27 cellular contexts compared by ENCODE assay signal in genomic region chr20:3741846-3742458, GRCh38. TPM values are rescaled to one million over a fixed set of nuclear protein-coding genes. Genes with fewer than 3 reads are reported as not detected.
DNase-seq lines count a peak whose midpoint lies in the region; ATAC-seq, FAIRE-seq and TF ChIP-seq lines count a peak whose summit lies in the region.
"Had no signal": no experiment of that assay in that cellular context is flagged by ENCODE, and none has a peak within 500 bp of the region (broad histone marks: within the 10 kb centered on the region; RNA-seq: fewer than 3 reads in every experiment).

No MANE protein-coding gene starts in this region.

- H3K14ac ChIP-seq in H1 (ENCODE audit: insufficient read length) = no peak overlapping the region
- H3K14ac ChIP-seq in neuronal stem cell (ENCODE audit: low read length) = no peak overlapping the region

- no peaks in the 10 kb centered on the region for H3K27me3 ChIP-seq in SK-N-SH (ENCODE audit: insufficient read depth)
- H3K27me3 ChIP-seq in H1 (replicated peaks in 1 of 4; ENCODE audit: control insufficient read depth in 3 of 4, extremely low read depth in 1 of 4, insufficient read depth in 3 of 4, low read length in 3 of 4) = peaks cover 0 to 6% (median 5%) of the 10 kb centered on the region in 4 experiments; a peak in 3 of 7 replicates
- peaks cover 2 to 27% (median 23%) of the 10 kb centered on the region in 3 experiments for H3K27me3 ChIP-seq in neuronal stem cell (ENCODE audit: control insufficient read depth in 3 of 3, insufficient read depth in 3 of 3, low read depth in 1 of 3, low read length in 3 of 3)
- H3K27me3 ChIP-seq: SJCRH30 had no signal

- H3F3A ChIP-seq in SK-N-SH (replicated peaks; ENCODE audit: insufficient read depth) = no peaks in the 10 kb centered on the region

- no peak overlapping the region for H3K4me2 ChIP-seq in SK-N-SH
- H3K4me2 ChIP-seq in H1 (ENCODE audit: insufficient read depth in 1 of 2, low read depth in 2 of 2, low read length in 2 of 2) = no peak overlapping the region
- no peak overlapping the region for H3K4me2 ChIP-seq in neuronal stem cell (ENCODE audit: insufficient read depth, low read length, poor library complexity, severe bottlenecking)
- H3K4me2 ChIP-seq: BLaER1, GM23338 had no signal

- no peak overlapping the region for H2BK120ac ChIP-seq in H1 (replicated peaks; ENCODE audit: low read depth, low read length)
- no peak overlapping the region for H2BK120ac ChIP-seq in neuronal stem cell (ENCODE audit: low read depth, low read length)

- H3K4me3 ChIP-seq in SK-N-SH (ENCODE audit: low read depth in 2 of 2, low read length in 1 of 2) (no peak overlapping the region), H1 (ENCODE audit: extremely low read depth in 1 of 4, insufficient read depth in 2 of 4, low read depth in 3 of 4, low read length in 4 of 4) (no peak overlapping the region), neuronal stem cell (ENCODE audit: low read length in 2 of 2) (no peak overlapping the region)
- H3K4me3 ChIP-seq: BLaER1, GM23338, SJCRH30 had no signal

- H3K4me1 ChIP-seq in SK-N-SH (ENCODE audit: control insufficient read depth in 1 of 2, insufficient read depth in 2 of 2, low read depth in 1 of 2, low read length in 1 of 2) = peaks cover 0 to 25% of the 10 kb centered on the region in 2 experiments; a peak in 1 of 4 replicates
- H3K4me1 ChIP-seq in H1 (replicated peaks in 1 of 4; ENCODE audit: control insufficient read depth in 3 of 4, insufficient read depth in 4 of 4, low read length in 3 of 4) = peaks cover 0 to 22% (median 16%) of the 10 kb centered on the region in 4 experiments; a peak in 6 of 7 replicates
- peaks cover 13 to 19% of the 10 kb centered on the region in 2 donors for H3K4me1 ChIP-seq in neuronal stem cell (ENCODE audit: control insufficient read depth in 2 of 2, insufficient read depth in 1 of 2, low read depth in 1 of 2, low read length in 2 of 2)
- H3K4me1 ChIP-seq: SJCRH30 had no signal

- H3K9ac ChIP-seq in SK-N-SH (no peak overlapping the region), H1 (replicated peaks in 1 of 4; ENCODE audit: extremely low read depth in 1 of 4, low read depth in 3 of 4, low read length in 3 of 4) (no peak overlapping the region), neuronal stem cell (ENCODE audit: low read depth, low read length, poor library complexity) (no peak overlapping the region)
- H3K9ac ChIP-seq: BLaER1 had no signal

- H4K91ac ChIP-seq in H1 (replicated peaks; ENCODE audit: insufficient read length, low read length) (no peak overlapping the region), neuronal stem cell (ENCODE audit: low read depth, low read length, poor library complexity) (no peak overlapping the region)

- no peaks in the 10 kb centered on the region for H3K79me1 ChIP-seq in H1 (ENCODE audit: low read depth, low read length)
- no peaks in the 10 kb centered on the region for H3K79me1 ChIP-seq in neuronal stem cell (ENCODE audit: low read depth, low read length)

- no peak for ATAC-seq in SK-N-SH treated with all-trans-retinoic acid at 6 μM for 48 hours
- ATAC-seq: GM23338, HCT116, Panc1 had no signal

- no peaks in the 10 kb centered on the region for H3K36me3 ChIP-seq in SK-N-SH (replicated peaks in 1 of 2; ENCODE audit: control insufficient read depth in 1 of 2, insufficient read depth in 2 of 2, low read length in 1 of 2)
- H3K36me3 ChIP-seq in H1 (ENCODE audit: control insufficient read depth in 2 of 4, insufficient read depth in 4 of 4, low read length in 3 of 4) = no peaks in the 10 kb centered on the region
- no peaks in the 10 kb centered on the region for H3K36me3 ChIP-seq in neuronal stem cell (replicated peaks in 1 of 2; ENCODE audit: control insufficient read depth in 2 of 2, insufficient read depth in 2 of 2, low read length in 2 of 2)
- H3K36me3 ChIP-seq: BLaER1, SJCRH30 had no signal

- H2AFZ ChIP-seq in SK-N-SH (ENCODE audit: low read depth) (no peak overlapping the region), H1 (ENCODE audit: low read length) (no peak overlapping the region), neuronal stem cell (ENCODE audit: low read length) (peak overlapping the region; percentile 74)
- H2AFZ ChIP-seq: GM23338 had no signal

- no peak overlapping the region for H2AK5ac ChIP-seq in H1 (ENCODE audit: low read depth, low read length)
- peak overlapping the region; percentile 69 for H2AK5ac ChIP-seq in neuronal stem cell (ENCODE audit: low read depth, low read length)

- H2BK5ac ChIP-seq in H1 (ENCODE audit: low read depth, low read length) (no peak overlapping the region), neuronal stem cell (ENCODE audit: low read length) (no peak overlapping the region)

- H3K23me2 ChIP-seq in H1 (ENCODE audit: low read depth, low read length) = peaks cover 6% of the 10 kb centered on the region; the same call in 1 of the 2 replicates

- TF ChIP-seq RAD21 in SK-N-SH (IDR thresholded peaks at IDR 0.05; ENCODE audit: low read length) (no peak), H1 (IDR thresholded peaks at IDR 0.05 in 1 of 2, conservative IDR thresholded peaks at IDR 0.05 in 1 of 2; ENCODE audit: low read depth in 2 of 2, low read length in 2 of 2) (no peak)

- H3K56ac ChIP-seq in H1 (replicated peaks; ENCODE audit: insufficient read length, low read depth, low read length) = no peak overlapping the region

- TF ChIP-seq POLR2A in H1 (IDR thresholded peaks at IDR 0.05; ENCODE audit: control extremely low read depth in 1 of 2, low read depth in 2 of 2, low read length in 2 of 2) = no peak

- DNase-seq in SK-N-SH = peak; percentile 58
- no peak for DNase-seq in H1 (ENCODE audit: low read depth in 1 of 2, low spot score in 2 of 2)
- DNase-seq in neuronal stem cell (ENCODE audit: low spot score) = no peak
- DNase-seq in GM19239 (ENCODE audit: insufficient read length, low spot score) = no peak
- DNase-seq in DMS79 treated with DMSO at 0.1 percent for 48 hours (lab: John Stamatoyannopoulos, UW) = no peak
- DNase-seq: ACHN; Caco-2; CD4-positive, alpha-beta T cell; DMS 273 treated with DMSO at 0.1 percent for 48 hours; DND-41; KG1; NCI-H1092; NCI-H1436; NCI-H187 treated with DMSO at 0.1 percent for 48 hours; NCI-H226; NCI-H510A treated with DMSO at 0.1 percent for 48 hours; NCI-H82; SJCRH30 had no signal

- no peaks in the 10 kb centered on the region for H3K9me2 ChIP-seq in SK-N-SH

- H3K4ac ChIP-seq in H1 (replicated peaks; ENCODE audit: insufficient read length, low read depth, low read length) (no peak overlapping the region), neuronal stem cell (ENCODE audit: low read length) (no peak overlapping the region)

- no peak overlapping the region for H4K8ac ChIP-seq in H1 (ENCODE audit: extremely low read depth, insufficient read depth, low read length)
- H4K8ac ChIP-seq in neuronal stem cell (ENCODE audit: low read depth, low read length) = no peak overlapping the region

- H4K20me1 ChIP-seq in SK-N-SH (ENCODE audit: insufficient read depth) (no peaks in the 10 kb centered on the region), H1 (replicated peaks in 1 of 2; ENCODE audit: control insufficient read depth in 1 of 2, insufficient read depth in 2 of 2, low read length in 2 of 2) (no peaks in the 10 kb centered on the region)
- H4K20me1 ChIP-seq: BLaER1 had no signal

- TF ChIP-seq EP300 in SK-N-SH (IDR thresholded peaks at IDR 0.05; ENCODE audit: borderline replicate concordance in 1 of 2, low read depth in 1 of 2, low read length in 1 of 2) = no peak
- TF ChIP-seq EP300 in H1 (IDR thresholded peaks at IDR 0.05; ENCODE audit: borderline replicate concordance in 1 of 2, low read depth in 2 of 2, low read length in 2 of 2) = no peak

- POLR2A ChIA-PET in SK-N-SH (lab: Yijun Ruan, JAX) = no interaction called here
- POLR2A ChIA-PET in H1 (lab: Charles Lee; ENCODE audit: partially characterized antibody) = interaction anchor here (1.1 to 1.6 kb wide), 2 partner anchors 9 to 45 kb away, joined by 4 to 5 read pairs; no protein-coding TSS in a partner anchor

- H2BK12ac ChIP-seq in H1 (ENCODE audit: low read depth, low read length) = 0 out of 2 replicates have a peak overlapping the region, but pooled peaks have one; percentile 39
- no peak overlapping the region for H2BK12ac ChIP-seq in neuronal stem cell (ENCODE audit: low read length)

- TF ChIP-seq CTCF in SK-N-SH (IDR thresholded peaks at IDR 0.05) = no peak
- no peak for TF ChIP-seq CTCF in H1 (IDR thresholded peaks at IDR 0.05; ENCODE audit: control extremely low read depth in 1 of 3, insufficient read depth in 1 of 3, low read depth in 1 of 3, low read length in 3 of 3)

- H3K23ac ChIP-seq in H1 (ENCODE audit: insufficient read length) (no peak overlapping the region), neuronal stem cell (ENCODE audit: low read depth, low read length, poor library complexity) (no peak overlapping the region)

- CTCF ChIA-PET in SK-N-SH (lab: Yijun Ruan, JAX) (interaction anchor here (0.9 to 3.5 kb wide), 6 partner anchors 9 to 76 kb away, joined by 3 to 25 read pairs (median 7); no protein-coding TSS in a partner anchor), H1 (lab: Charles Lee; ENCODE audit: partially characterized antibody) (interaction anchor here (0.6 to 18.5 kb wide), 10 partner anchors 10 to 187 kb away, joined by 3 to 308 read pairs (median 7); partner anchors contain the start of gene SIGLEC1)

- no peak overlapping the region for H2BK20ac ChIP-seq in H1 (ENCODE audit: low read length)

- H2BK15ac ChIP-seq in H1 (ENCODE audit: low read length) (no peak overlapping the region), neuronal stem cell (ENCODE audit: low read length) (no peak overlapping the region)

- H3K9me3 ChIP-seq in SK-N-SH = no peaks in the 10 kb centered on the region
- no peaks in the 10 kb centered on the region for H3K9me3 ChIP-seq in H1 (ENCODE audit: insufficient read depth in 2 of 2, low read depth in 1 of 2, low read length in 1 of 2)
- peaks cover 0 to 2% of the 10 kb centered on the region in 2 donors for H3K9me3 ChIP-seq in neuronal stem cell (replicated peaks in 1 of 2; ENCODE audit: control insufficient read depth in 2 of 2, insufficient read depth in 1 of 2, low read depth in 1 of 2, low read length in 2 of 2)
- H3K9me3 ChIP-seq: BLaER1, Caco-2, SJCRH30 had no signal

- H3K27ac ChIP-seq in SK-N-SH (ENCODE audit: low read depth in 2 of 2, low read length in 1 of 2) (no peak overlapping the region), H1 (ENCODE audit: low read depth, low read length) (no peak overlapping the region), neuronal stem cell (replicated peaks; ENCODE audit: low read length) (no peak overlapping the region)
- H3K27ac ChIP-seq: 22Rv1, BLaER1, SJCRH30 had no signal

- FAIRE-seq in H1 (lab: Jason Lieb, UNC) = no peak
- FAIRE-seq in GM19239 (lab: Jason Lieb, UNC) = no peak
- FAIRE-seq: GM12892 had no signal

- H3K79me2 ChIP-seq in SK-N-SH (ENCODE audit: insufficient read depth) (no peaks in the 10 kb centered on the region), H1 (ENCODE audit: control insufficient read depth in 1 of 2, insufficient read depth in 2 of 2, low read length in 2 of 2) (no peaks in the 10 kb centered on the region)

- 45% methylated on average over 5 of the region's 7 CpGs for WGBS in SK-N-SH (ENCODE audit: low lambda C conversion rate)
- 77% methylated on average over 6 of the region's 7 CpGs; no CpG with 5 or more reads in 1 of the 2 experiments for WGBS in H1 (ENCODE audit: extremely low coverage in 1 of 2, insufficient coverage in 1 of 2, insufficient read length in 1 of 2, insufficient replicate concordance in 2 of 2, low coverage in 1 of 2, low lambda C conversion rate in 2 of 2, missing lambda C conversion rate in 1 of 2), 2 experiments
- WGBS in neuronal stem cell (ENCODE audit: extremely low coverage in 2 of 2, insufficient read length in 2 of 2, insufficient replicate concordance in 1 of 2), 2 donors = no CpG with 5 or more reads among the region's 7 CpGs

- no peak overlapping the region for H4K5ac ChIP-seq in H1 (ENCODE audit: insufficient read length, low read depth, low read length)

- H3K18ac ChIP-seq in H1 (ENCODE audit: extremely low read depth, low read length) (no peak overlapping the region; the same call in 1 of the 2 replicates), neuronal stem cell (ENCODE audit: low read length) (peak overlapping the region; percentile 27)

RNA-seq across cellular contexts. Expression of gene HSPA12B, which starts 9.5 kb away (rescaled TPM):
- polyA plus RNA-seq in SK-N-SH (2012; rRNA removed) = 0.24 and 0.46 TPM in 2 replicates
- polyA plus RNA-seq in SK-N-SH (2012; cell fraction: cytosol; rRNA removed) = 0.17 and 0.22 TPM in 2 replicates
- 0.44 and 0.52 TPM in 2 replicates for polyA plus RNA-seq in SK-N-SH (2012; cell fraction: nucleus; rRNA removed)
- 4.3 and 4.9 TPM in 2 replicates for total RNA-seq in H1 (2021; fragmentation: NEBNext Ultra II Directional; extraction: Animal tissue kit (Norgen Biotek cat#: 25700))
- polyA plus RNA-seq in H1 (2011; rRNA removed) = 2.2 and 3.5 TPM in 2 replicates
- 3.1 TPM for polyA plus RNA-seq in H1 (2011; cell fraction: cytosol; rRNA removed)
- polyA plus RNA-seq in H1 (2011; cell fraction: nucleus; rRNA removed) = 7.7 TPM
- 2.8 to 6.7 TPM (median 5.2 TPM) in 4 replicates for polyA plus RNA-seq in H1 (2012, experiment 1 of 2)
- 2.5 TPM for polyA plus RNA-seq in H1 (2012, experiment 2 of 2)
- 2.7 TPM for polyA plus RNA-seq in H1 (2013, experiment 1 of 2)
- polyA plus RNA-seq in H1 (2013, experiment 2 of 2) = 2.5 TPM
- polyA minus RNA-seq in H1 (2011; rRNA and poly(A)+ RNA removed) = 1.6 and 1.9 TPM in 2 replicates
- polyA minus RNA-seq in H1 (2011; cell fraction: cytosol; rRNA and poly(A)+ RNA removed) = 2.5 TPM
- 8.1 TPM for polyA minus RNA-seq in H1 (2011; cell fraction: nucleus; rRNA and poly(A)+ RNA removed)
- polyA plus RNA-seq in neuronal stem cell (2013, experiment 1 of 2) = 0.39 TPM
- polyA plus RNA-seq in neuronal stem cell (2013, experiment 2 of 2) = 0.47 TPM
- total RNA-seq: Caco-2, G401, HT1080, SJCRH30 had no signal

RNA-seq across cellular contexts. Expression of gene ADISSP, which starts 25.6 kb away (rescaled TPM):
- polyA plus RNA-seq in SK-N-SH (2012; rRNA removed) = 59.9 and 73.9 TPM in 2 replicates
- 31.6 and 54.9 TPM in 2 replicates for polyA plus RNA-seq in SK-N-SH (2012; cell fraction: cytosol; rRNA removed)
- 36.1 and 49.8 TPM in 2 replicates for polyA plus RNA-seq in SK-N-SH (2012; cell fraction: nucleus; rRNA removed)
- 111 and 117 TPM in 2 replicates for total RNA-seq in H1 (2021; fragmentation: NEBNext Ultra II Directional; extraction: Animal tissue kit (Norgen Biotek cat#: 25700))
- polyA plus RNA-seq in H1 (2011; rRNA removed) = 141 and 202 TPM in 2 replicates
- polyA plus RNA-seq in H1 (2011; cell fraction: cytosol; rRNA removed) = 101 TPM
- polyA plus RNA-seq in H1 (2011; cell fraction: nucleus; rRNA removed) = 110 TPM
- 73.7 to 130 TPM (median 117 TPM) in 4 replicates for polyA plus RNA-seq in H1 (2012, experiment 1 of 2)
- 104 TPM for polyA plus RNA-seq in H1 (2012, experiment 2 of 2)
- polyA plus RNA-seq in H1 (2013, experiment 1 of 2) = 98.3 TPM
- polyA plus RNA-seq in H1 (2013, experiment 2 of 2) = 102 TPM
- polyA minus RNA-seq in H1 (2011; rRNA and poly(A)+ RNA removed) = 43.6 and 51.4 TPM in 2 replicates
- 71.0 TPM for polyA minus RNA-seq in H1 (2011; cell fraction: cytosol; rRNA and poly(A)+ RNA removed)
- 41.3 TPM for polyA minus RNA-seq in H1 (2011; cell fraction: nucleus; rRNA and poly(A)+ RNA removed)
- 57.7 TPM for polyA plus RNA-seq in neuronal stem cell (2013, experiment 1 of 2)
- 57.2 TPM for polyA plus RNA-seq in neuronal stem cell (2013, experiment 2 of 2)

RNA-seq across cellular contexts. Expression of gene SIGLEC1, which starts 29.6 kb away (rescaled TPM):
- not detected in 2 replicates for polyA plus RNA-seq in SK-N-SH (2012; rRNA removed)
- not detected in 2 replicates for polyA plus RNA-seq in SK-N-SH (2012; cell fraction: cytosol; rRNA removed)
- 0.01 TPM in 2 replicates for polyA plus RNA-seq in SK-N-SH (2012; cell fraction: nucleus; rRNA removed)
- total RNA-seq in H1 (2021; fragmentation: NEBNext Ultra II Directional; extraction: Animal tissue kit (Norgen Biotek cat#: 25700)) = not detected in 2 replicates
- polyA plus RNA-seq in H1 (2011; rRNA removed) = 0.02 TPM in 2 replicates
- polyA plus RNA-seq in H1 (2011; cell fraction: cytosol; rRNA removed) = not detected
- polyA plus RNA-seq in H1 (2011; cell fraction: nucleus; rRNA removed) = 0.04 TPM
- not detected in 4 replicates for polyA plus RNA-seq in H1 (2012, experiment 1 of 2)
- polyA plus RNA-seq in H1 (2012, experiment 2 of 2) = not detected
- polyA plus RNA-seq in H1 (2013, experiment 1 of 2) = not detected
- not detected for polyA plus RNA-seq in H1 (2013, experiment 2 of 2)
- polyA minus RNA-seq in H1 (2011; rRNA and poly(A)+ RNA removed) = not detected in 2 replicates
- not detected for polyA minus RNA-seq in H1 (2011; cell fraction: cytosol; rRNA and poly(A)+ RNA removed)
- polyA minus RNA-seq in H1 (2011; cell fraction: nucleus; rRNA and poly(A)+ RNA removed) = not detected
- 0.01 TPM for polyA plus RNA-seq in neuronal stem cell (2013, experiment 1 of 2)
- 0.01 TPM for polyA plus RNA-seq in neuronal stem cell (2013, experiment 2 of 2)
- total RNA-seq: Caco-2, G401, GM23338, HT1080 had no signal
- polyA plus RNA-seq: GM23338 had no signal

RNA-seq across cellular contexts. Expression of gene SPEF1, which starts 39.3 kb away (rescaled TPM):
- polyA plus RNA-seq in SK-N-SH (2012; rRNA removed) = 1.6 and 1.8 TPM in 2 replicates
- 1.1 and 1.4 TPM in 2 replicates for polyA plus RNA-seq in SK-N-SH (2012; cell fraction: cytosol; rRNA removed)
- 4.5 and 5.8 TPM in 2 replicates for polyA plus RNA-seq in SK-N-SH (2012; cell fraction: nucleus; rRNA removed)
- 0.65 and 0.71 TPM in 2 replicates for total RNA-seq in H1 (2021; fragmentation: NEBNext Ultra II Directional; extraction: Animal tissue kit (Norgen Biotek cat#: 25700))
- 0.50 and 0.51 TPM in 2 replicates for polyA plus RNA-seq in H1 (2011; rRNA removed)
- polyA plus RNA-seq in H1 (2011; cell fraction: cytosol; rRNA removed) = 0.78 TPM
- 0.88 TPM for polyA plus RNA-seq in H1 (2011; cell fraction: nucleus; rRNA removed)
- 0.56 to 0.80 TPM (median 0.68 TPM) in 4 replicates for polyA plus RNA-seq in H1 (2012, experiment 1 of 2)
- polyA plus RNA-seq in H1 (2012, experiment 2 of 2) = 0.64 TPM
- 0.43 TPM for polyA plus RNA-seq in H1 (2013, experiment 1 of 2)
- 0.37 TPM for polyA plus RNA-seq in H1 (2013, experiment 2 of 2)
- 0.37 TPM in 1 of 2 replicates, not detected in the other for polyA minus RNA-seq in H1 (2011; rRNA and poly(A)+ RNA removed)
- polyA minus RNA-seq in H1 (2011; cell fraction: cytosol; rRNA and poly(A)+ RNA removed) = not detected
- polyA minus RNA-seq in H1 (2011; cell fraction: nucleus; rRNA and poly(A)+ RNA removed) = 0.50 TPM
- 0.13 TPM for polyA plus RNA-seq in neuronal stem cell (2013, experiment 1 of 2)
- 0.21 TPM for polyA plus RNA-seq in neuronal stem cell (2013, experiment 2 of 2)
- total RNA-seq: Caco-2; CD4-positive, alpha-beta T cell; HT1080 had no signal

RNA-seq across cellular contexts. Expression of gene CENPB, which starts 44.6 kb away (rescaled TPM):
- 37.6 and 41.2 TPM in 2 replicates for polyA plus RNA-seq in SK-N-SH (2012; rRNA removed)
- 29.8 and 39.9 TPM in 2 replicates for polyA plus RNA-seq in SK-N-SH (2012; cell fraction: cytosol; rRNA removed)
- polyA plus RNA-seq in SK-N-SH (2012; cell fraction: nucleus; rRNA removed) = 26.3 and 35.2 TPM in 2 replicates
- 51.6 and 52.8 TPM in 2 replicates for total RNA-seq in H1 (2021; fragmentation: NEBNext Ultra II Directional; extraction: Animal tissue kit (Norgen Biotek cat#: 25700))
- polyA plus RNA-seq in H1 (2011; rRNA removed) = 17.7 and 25.2 TPM in 2 replicates
- 27.2 TPM for polyA plus RNA-seq in H1 (2011; cell fraction: cytosol; rRNA removed)
- 20.7 TPM for polyA plus RNA-seq in H1 (2011; cell fraction: nucleus; rRNA removed)
- polyA plus RNA-seq in H1 (2012, experiment 1 of 2) = 30.1 to 45.6 TPM (median 44.3 TPM) in 4 replicates
- 37.2 TPM for polyA plus RNA-seq in H1 (2012, experiment 2 of 2)
- 25.0 TPM for polyA plus RNA-seq in H1 (2013, experiment 1 of 2)
- polyA plus RNA-seq in H1 (2013, experiment 2 of 2) = 25.0 TPM
- polyA minus RNA-seq in H1 (2011; rRNA and poly(A)+ RNA removed) = 18.1 and 24.6 TPM in 2 replicates
- 29.3 TPM for polyA minus RNA-seq in H1 (2011; cell fraction: cytosol; rRNA and poly(A)+ RNA removed)
- polyA minus RNA-seq in H1 (2011; cell fraction: nucleus; rRNA and poly(A)+ RNA removed) = 17.5 TPM
- 21.7 TPM for polyA plus RNA-seq in neuronal stem cell (2013, experiment 1 of 2)
- 21.0 TPM for polyA plus RNA-seq in neuronal stem cell (2013, experiment 2 of 2)

Comparison
In these comparisons a context has a peak if more than half of its experiments do, and no peak if none do; other contexts are left out.
1. Of the 17 proteins assayed by ChIP-seq in both H1 and SK-N-SH: peak only in H1: YY1; only in SK-N-SH: none; in both: none; in neither: 16.